Comparison of ENCODE assay signal across 20 cellular contexts in genomic region chr7:102129636-102130370, GRCh38.
A peak's percentile ranks its signal among the peaks of the same experiment; 100 is the strongest.
DNase-seq lines count a peak whose midpoint lies in the region; ATAC-seq and TF ChIP-seq lines count a peak whose summit lies in the region.
"Had no signal": no experiment of that assay in that cellular context is flagged by ENCODE, and none has a peak within 500 bp of the region (broad histone marks: within the 10 kb centered on the region; RNA-seq: fewer than 3 reads in every experiment).

No MANE protein-coding gene starts in this region.

- H3K4me3 ChIP-seq in Panc1 (ENCODE audit: low read depth in 2 of 2, low read length in 2 of 2) (no peak overlapping the region), epithelial cell of proximal tubule (ENCODE audit: low read depth, low read length) (peak overlapping the region; percentile 46)
- H3K4me3 ChIP-seq: body of pancreas, thoracic aorta had no signal

- H3K27ac ChIP-seq in Panc1 (ENCODE audit: low read length): no peak overlapping the region
- H3K27ac ChIP-seq: body of pancreas, foreskin keratinocyte, neutrophil, thoracic aorta had no signal

- no TSS peak for BruUV-seq in Panc1 (replicated peaks; lab: Mats Ljungman, UMichigan)

- in situ Hi-C loops in G401 (cut with HindIII; ENCODE audit: low sequenced_read_pairs) (no loop called here), Panc1 (cut with HindIII; ENCODE audit: low pct_unique_long_range_greater_than_20kb, low sequenced_read_pairs) (no loop called here)

- H3K9me3 Mint-ChIP-seq in activated CD4-positive, alpha-beta memory T cell treated with anti-CD3 and anti-CD28 coated beads, Interleukin-2, amount 10 ng/mL, durations not matched to agents 7 days and 5 days: no peaks in the 10 kb centered on the region
- H3K9me3 Mint-ChIP-seq: activated naive CD4-positive, alpha-beta T cell treated with anti-CD3 and anti-CD28 coated beads, Interleukin-2, amount 50 U/mL, for 72 hours; stimulated activated effector memory CD8-positive, alpha-beta T cell treated with anti-CD3 and anti-CD28 coated beads, Interleukin-12 subunit alpha, Interleukin-12 subunit beta, amount 100 ng/mL, for 72 hours had no signal

- H3K27ac Mint-ChIP-seq in activated CD4-positive, alpha-beta memory T cell treated with anti-CD3 and anti-CD28 coated beads, Interleukin-2, amount 10 ng/mL, durations not matched to agents 7 days and 5 days: no peak overlapping the region
- H3K27ac Mint-ChIP-seq: stimulated activated effector memory CD8-positive, alpha-beta T cell treated with anti-CD3 and anti-CD28 coated beads, Interleukin-12 subunit alpha, Interleukin-12 subunit beta, amount 100 ng/mL, for 72 hours had no signal

- H3K27me3 Mint-ChIP-seq in activated CD4-positive, alpha-beta memory T cell treated with anti-CD3 and anti-CD28 coated beads, Interleukin-2, amount 10 ng/mL, durations not matched to agents 7 days and 5 days: no peaks in the 10 kb centered on the region

- no peaks in the 10 kb centered on the region for H3K4me1 Mint-ChIP-seq in activated CD4-positive, alpha-beta memory T cell treated with anti-CD3 and anti-CD28 coated beads, Interleukin-2, amount 10 ng/mL, durations not matched to agents 7 days and 5 days
- H3K4me1 Mint-ChIP-seq: stimulated activated effector memory CD8-positive, alpha-beta T cell treated with anti-CD3 and anti-CD28 coated beads, Interleukin-12 subunit alpha, Interleukin-12 subunit beta, amount 100 ng/mL, for 72 hours had no signal

- CTCF ChIA-PET in Panc1 (lab: Charles Lee): no interaction called here
- CTCF ChIA-PET in activated CD4-positive, alpha-beta memory T cell treated with anti-CD3 and anti-CD28 coated beads, Interleukin-2, amount 10 ng/mL, durations not matched to agents 7 days and 5 days (lab: Charles Lee): no interaction called here

- no peaks in the 10 kb centered on the region for H3K27me3 ChIP-seq in Panc1 (ENCODE audit: control insufficient read depth, insufficient read depth, low read length)
- H3K27me3 ChIP-seq: body of pancreas, foreskin keratinocyte, neutrophil had no signal

- H3K4me1 ChIP-seq in Panc1 (ENCODE audit: control insufficient read depth, insufficient read depth, low read length): peaks cover 16% of the 10 kb centered on the region
- H3K4me1 ChIP-seq: body of pancreas, foreskin keratinocyte had no signal

- H3K4me3 Mint-ChIP-seq in activated CD4-positive, alpha-beta memory T cell treated with anti-CD3 and anti-CD28 coated beads, Interleukin-2, amount 10 ng/mL, durations not matched to agents 7 days and 5 days: no peak overlapping the region
- H3K4me3 Mint-ChIP-seq: stimulated activated effector memory CD8-positive, alpha-beta T cell treated with anti-CD3 and anti-CD28 coated beads, Interleukin-12 subunit alpha, Interleukin-12 subunit beta, amount 100 ng/mL, for 72 hours had no signal

- H3K36me3 Mint-ChIP-seq in activated CD4-positive, alpha-beta memory T cell treated with anti-CD3 and anti-CD28 coated beads, Interleukin-2, amount 10 ng/mL, durations not matched to agents 7 days and 5 days (ENCODE audit: low read depth): no peaks in the 10 kb centered on the region
- H3K36me3 Mint-ChIP-seq: activated naive CD4-positive, alpha-beta T cell treated with anti-CD3 and anti-CD28 coated beads, Interleukin-2, amount 50 U/mL, for 72 hours; stimulated activated effector memory CD8-positive, alpha-beta T cell treated with anti-CD3 and anti-CD28 coated beads, Interleukin-12 subunit alpha, Interleukin-12 subunit beta, amount 100 ng/mL, for 72 hours had no signal

- no peaks in the 10 kb centered on the region for H3K36me3 ChIP-seq in Panc1 (ENCODE audit: control insufficient read depth, insufficient read depth, low read length)
- H3K36me3 ChIP-seq: thoracic aorta had no signal

- intact Hi-C loops in Panc1 (cut with micrococcal nuclease; ENCODE audit: unreplicated experiment): no loop called here

- POLR2A ChIA-PET in Panc1 (lab: Charles Lee): interaction anchor here (0.5 kb wide), 1 partner anchor 19 kb away, joined by 9 read pairs; no protein-coding TSS in a partner anchor
- POLR2A ChIA-PET in activated CD4-positive, alpha-beta memory T cell treated with anti-CD3 and anti-CD28 coated beads, Interleukin-2, amount 10 ng/mL, durations not matched to agents 7 days and 5 days (lab: Charles Lee): no interaction called here

- ATAC-seq in Panc1: 0 out of 2 replicates have a peak, but pooled peaks have one; percentile 33
- no peak for ATAC-seq in GM21367 (IDR thresholded peaks at IDR 0.05; ENCODE audit: unreplicated experiment)
- no peak for ATAC-seq in GM18873 (IDR thresholded peaks at IDR 0.05; ENCODE audit: low FRiP score, unreplicated experiment)
- ATAC-seq: activated CD4-positive, CD25-positive, alpha-beta regulatory T cell treated with anti-CD3 and anti-CD28 coated beads, Interleukin-2, amount 50 U/mL, for 24 hours; activated naive CD4-positive, alpha-beta T cell treated with anti-CD3 and anti-CD28 coated beads, Interleukin-2, amount 50 U/mL, for 72 hours; body of pancreas; foreskin keratinocyte; right cardiac atrium; stimulated activated effector memory CD8-positive, alpha-beta T cell treated with anti-CD3 and anti-CD28 coated beads, Interleukin-12 subunit alpha, Interleukin-12 subunit beta, amount 100 ng/mL, for 72 hours had no signal

- DNase-seq in G401 (ENCODE audit: low spot score): peak; percentile 50
- DNase-seq in Panc1 (ENCODE audit: low read depth, low spot score): no peak
- DNase-seq in epithelial cell of proximal tubule (ENCODE audit: low read depth): no peak
- peak; percentile 61 for DNase-seq in renal cortical epithelial cell (ENCODE audit: low read depth)
- DNase-seq in activated CD4-positive, alpha-beta memory T cell treated with anti-CD3 and anti-CD28 coated beads, Interleukin-2, amount 10 ng/mL, durations not matched to agents 7 days and 5 days: no peak
- DNase-seq: AML-193, body of pancreas, foreskin keratinocyte, midbrain, NCI-H1436, NCI-H345, right cardiac atrium, T1000 had no signal

- H3K9me3 ChIP-seq in Panc1 (ENCODE audit: control insufficient read depth, insufficient read depth, low read depth, low read length): no peaks in the 10 kb centered on the region
- H3K9me3 ChIP-seq: body of pancreas, neutrophil, thoracic aorta had no signal

- no peak for TF ChIP-seq CTCF in Panc1 (IDR thresholded peaks at IDR 0.05)
- TF ChIP-seq CTCF in epithelial cell of proximal tubule (conservative IDR thresholded peaks at IDR 0.05; ENCODE audit: low read depth, low read length): no peak

Comparison
In these comparisons a context has a peak if more than half of its experiments do, and no peak if none do; other contexts are left out.
1. DNase-seq: peak in G401 (single experiment) and renal cortical epithelial cell (single experiment); none in Panc1 (single experiment), epithelial cell of proximal tubule (single experiment) and activated CD4-positive, alpha-beta memory T cell treated with anti-CD3 and anti-CD28 coated beads, Interleukin-2, amount 10 ng/mL, durations not matched to agents 7 days and 5 days (single experiment).